In the genomic region with DNA sequence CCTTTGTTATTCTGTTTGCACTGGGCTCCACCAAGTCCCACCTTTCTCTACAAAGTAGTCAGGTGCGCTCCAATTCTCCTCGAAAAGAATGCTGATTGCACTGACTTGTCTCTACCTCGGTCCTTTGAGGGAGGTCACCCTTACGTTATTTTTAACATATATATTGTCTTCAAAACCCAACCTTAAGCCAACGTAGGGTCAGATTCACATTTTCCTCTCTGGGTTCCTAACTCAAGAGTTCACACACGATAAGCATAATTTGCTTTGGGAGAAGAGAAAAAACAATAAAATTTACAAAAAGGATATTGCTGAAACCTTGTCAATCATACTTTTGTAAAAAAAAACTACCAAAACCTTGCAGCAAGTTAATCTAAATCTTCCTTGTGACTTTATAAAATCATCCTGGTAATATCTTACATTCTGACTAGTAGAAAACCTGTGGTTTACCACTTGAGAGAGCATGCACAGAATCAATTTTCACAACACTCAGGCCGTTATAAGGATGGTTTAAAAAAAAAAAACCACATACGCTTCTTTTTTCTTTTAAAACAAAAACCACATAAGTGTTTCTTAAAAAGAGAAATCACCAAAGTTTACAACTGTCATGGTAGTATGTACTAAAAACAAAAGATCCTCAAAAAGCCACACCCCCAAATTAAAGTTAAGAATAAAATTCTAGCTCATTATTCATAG, we compare ENCODE assay signal across 1 cellular context.
TF ChIP-seq lines count a peak whose summit lies in the region.

No MANE protein-coding gene starts in this region.

TF ChIP-seq in GM12878, 131 proteins besides CTCF, POLR2A, EP300 and RAD21 (continued from another document and continues in another):
- TF ChIP-seq HSF1 (IDR thresholded peaks at IDR 0.05; ENCODE audit: low read depth, low read length): no peak
- no peak for TF ChIP-seq SMAD5 (IDR thresholded peaks at IDR 0.05; ENCODE audit: low read depth)
- TF ChIP-seq SREBF2 (IDR thresholded peaks at IDR 0.05; ENCODE audit: low read length): no peak
- TF ChIP-seq CEBPZ (IDR thresholded peaks at IDR 0.05; ENCODE audit: low read depth, low read length): no peak
- TF ChIP-seq WRNIP1 (IDR thresholded peaks at IDR 0.05; ENCODE audit: borderline replicate concordance, low read depth, low read length): no peak
- TF ChIP-seq TBL1XR1 (IDR thresholded peaks at IDR 0.05; ENCODE audit: low read depth, low read length): no peak
- TF ChIP-seq, protein P1, sequence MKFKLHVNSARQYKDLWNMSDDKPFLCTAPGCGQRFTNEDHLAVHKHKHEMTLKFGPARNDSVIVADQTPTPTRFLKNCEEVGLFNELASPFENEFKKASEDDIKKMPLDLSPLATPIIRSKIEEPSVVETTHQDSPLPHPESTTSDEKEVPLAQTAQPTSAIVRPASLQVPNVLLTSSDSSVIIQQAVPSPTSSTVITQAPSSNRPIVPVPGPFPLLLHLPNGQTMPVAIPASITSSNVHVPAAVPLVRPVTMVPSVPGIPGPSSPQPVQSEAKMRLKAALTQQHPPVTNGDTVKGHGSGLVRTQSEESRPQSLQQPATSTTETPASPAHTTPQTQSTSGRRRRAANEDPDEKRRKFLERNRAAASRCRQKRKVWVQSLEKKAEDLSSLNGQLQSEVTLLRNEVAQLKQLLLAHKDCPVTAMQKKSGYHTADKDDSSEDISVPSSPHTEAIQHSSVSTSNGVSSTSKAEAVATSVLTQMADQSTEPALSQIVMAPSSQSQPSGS (IDR thresholded peaks at IDR 0.05; ENCODE audit: low read length): peak; percentile 72
- TF ChIP-seq CBX5 (IDR thresholded peaks at IDR 0.05; ENCODE audit: low read depth): 0 out of 2 replicates have a peak, but pooled peaks have one; percentile 41
- TF ChIP-seq, protein P2, sequence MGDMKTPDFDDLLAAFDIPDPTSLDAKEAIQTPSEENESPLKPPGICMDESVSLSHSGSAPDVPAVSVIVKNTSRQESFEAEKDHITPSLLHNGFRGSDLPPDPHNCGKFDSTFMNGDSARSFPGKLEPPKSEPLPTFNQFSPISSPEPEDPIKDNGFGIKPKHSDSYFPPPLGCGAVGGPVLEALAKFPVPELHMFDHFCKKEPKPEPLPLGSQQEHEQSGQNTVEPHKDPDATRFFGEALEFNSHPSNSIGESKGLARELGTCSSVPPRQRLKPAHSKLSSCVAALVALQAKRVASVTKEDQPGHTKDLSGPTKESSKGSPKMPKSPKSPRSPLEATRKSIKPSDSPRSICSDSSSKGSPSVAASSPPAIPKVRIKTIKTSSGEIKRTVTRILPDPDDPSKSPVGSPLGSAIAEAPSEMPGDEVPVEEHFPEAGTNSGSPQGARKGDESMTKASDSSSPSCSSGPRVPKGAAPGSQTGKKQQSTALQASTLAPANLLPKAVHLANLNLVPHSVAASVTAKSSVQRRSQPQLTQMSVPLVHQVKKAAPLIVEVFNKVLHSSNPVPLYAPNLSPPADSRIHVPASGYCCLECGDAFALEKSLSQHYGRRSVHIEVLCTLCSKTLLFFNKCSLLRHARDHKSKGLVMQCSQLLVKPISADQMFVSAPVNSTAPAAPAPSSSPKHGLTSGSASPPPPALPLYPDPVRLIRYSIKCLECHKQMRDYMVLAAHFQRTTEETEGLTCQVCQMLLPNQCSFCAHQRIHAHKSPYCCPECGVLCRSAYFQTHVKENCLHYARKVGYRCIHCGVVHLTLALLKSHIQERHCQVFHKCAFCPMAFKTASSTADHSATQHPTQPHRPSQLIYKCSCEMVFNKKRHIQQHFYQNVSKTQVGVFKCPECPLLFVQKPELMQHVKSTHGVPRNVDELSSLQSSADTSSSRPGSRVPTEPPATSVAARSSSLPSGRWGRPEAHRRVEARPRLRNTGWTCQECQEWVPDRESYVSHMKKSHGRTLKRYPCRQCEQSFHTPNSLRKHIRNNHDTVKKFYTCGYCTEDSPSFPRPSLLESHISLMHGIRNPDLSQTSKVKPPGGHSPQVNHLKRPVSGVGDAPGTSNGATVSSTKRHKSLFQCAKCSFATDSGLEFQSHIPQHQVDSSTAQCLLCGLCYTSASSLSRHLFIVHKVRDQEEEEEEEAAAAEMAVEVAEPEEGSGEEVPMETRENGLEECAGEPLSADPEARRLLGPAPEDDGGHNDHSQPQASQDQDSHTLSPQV (IDR thresholded peaks at IDR 0.05): no peak
- TF ChIP-seq, protein P3, sequence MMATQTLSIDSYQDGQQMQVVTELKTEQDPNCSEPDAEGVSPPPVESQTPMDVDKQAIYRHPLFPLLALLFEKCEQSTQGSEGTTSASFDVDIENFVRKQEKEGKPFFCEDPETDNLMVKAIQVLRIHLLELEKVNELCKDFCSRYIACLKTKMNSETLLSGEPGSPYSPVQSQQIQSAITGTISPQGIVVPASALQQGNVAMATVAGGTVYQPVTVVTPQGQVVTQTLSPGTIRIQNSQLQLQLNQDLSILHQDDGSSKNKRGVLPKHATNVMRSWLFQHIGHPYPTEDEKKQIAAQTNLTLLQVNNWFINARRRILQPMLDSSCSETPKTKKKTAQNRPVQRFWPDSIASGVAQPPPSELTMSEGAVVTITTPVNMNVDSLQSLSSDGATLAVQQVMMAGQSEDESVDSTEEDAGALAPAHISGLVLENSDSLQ (IDR thresholded peaks at IDR 0.05): peak; percentile 48
- TF ChIP-seq, protein P4, sequence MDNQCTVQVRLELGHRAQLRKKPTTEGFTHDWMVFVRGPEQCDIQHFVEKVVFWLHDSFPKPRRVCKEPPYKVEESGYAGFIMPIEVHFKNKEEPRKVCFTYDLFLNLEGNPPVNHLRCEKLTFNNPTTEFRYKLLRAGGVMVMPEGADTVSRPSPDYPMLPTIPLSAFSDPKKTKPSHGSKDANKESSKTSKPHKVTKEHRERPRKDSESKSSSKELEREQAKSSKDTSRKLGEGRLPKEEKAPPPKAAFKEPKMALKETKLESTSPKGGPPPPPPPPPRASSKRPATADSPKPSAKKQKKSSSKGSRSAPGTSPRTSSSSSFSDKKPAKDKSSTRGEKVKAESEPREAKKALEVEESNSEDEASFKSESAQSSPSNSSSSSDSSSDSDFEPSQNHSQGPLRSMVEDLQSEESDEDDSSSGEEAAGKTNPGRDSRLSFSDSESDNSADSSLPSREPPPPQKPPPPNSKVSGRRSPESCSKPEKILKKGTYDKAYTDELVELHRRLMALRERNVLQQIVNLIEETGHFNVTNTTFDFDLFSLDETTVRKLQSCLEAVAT (IDR thresholded peaks at IDR 0.05): peak; percentile 86
- TF ChIP-seq CHD1 (IDR thresholded peaks at IDR 0.05; ENCODE audit: low read depth, low read length): no peak
- peak; percentile 68 for TF ChIP-seq ATF7 (IDR thresholded peaks at IDR 0.05; ENCODE audit: low read depth)
- peak; percentile 96 for TF ChIP-seq ZNF384 (IDR thresholded peaks at IDR 0.05; ENCODE audit: borderline replicate concordance, low read depth, low read length)
- TF ChIP-seq, protein P5, sequence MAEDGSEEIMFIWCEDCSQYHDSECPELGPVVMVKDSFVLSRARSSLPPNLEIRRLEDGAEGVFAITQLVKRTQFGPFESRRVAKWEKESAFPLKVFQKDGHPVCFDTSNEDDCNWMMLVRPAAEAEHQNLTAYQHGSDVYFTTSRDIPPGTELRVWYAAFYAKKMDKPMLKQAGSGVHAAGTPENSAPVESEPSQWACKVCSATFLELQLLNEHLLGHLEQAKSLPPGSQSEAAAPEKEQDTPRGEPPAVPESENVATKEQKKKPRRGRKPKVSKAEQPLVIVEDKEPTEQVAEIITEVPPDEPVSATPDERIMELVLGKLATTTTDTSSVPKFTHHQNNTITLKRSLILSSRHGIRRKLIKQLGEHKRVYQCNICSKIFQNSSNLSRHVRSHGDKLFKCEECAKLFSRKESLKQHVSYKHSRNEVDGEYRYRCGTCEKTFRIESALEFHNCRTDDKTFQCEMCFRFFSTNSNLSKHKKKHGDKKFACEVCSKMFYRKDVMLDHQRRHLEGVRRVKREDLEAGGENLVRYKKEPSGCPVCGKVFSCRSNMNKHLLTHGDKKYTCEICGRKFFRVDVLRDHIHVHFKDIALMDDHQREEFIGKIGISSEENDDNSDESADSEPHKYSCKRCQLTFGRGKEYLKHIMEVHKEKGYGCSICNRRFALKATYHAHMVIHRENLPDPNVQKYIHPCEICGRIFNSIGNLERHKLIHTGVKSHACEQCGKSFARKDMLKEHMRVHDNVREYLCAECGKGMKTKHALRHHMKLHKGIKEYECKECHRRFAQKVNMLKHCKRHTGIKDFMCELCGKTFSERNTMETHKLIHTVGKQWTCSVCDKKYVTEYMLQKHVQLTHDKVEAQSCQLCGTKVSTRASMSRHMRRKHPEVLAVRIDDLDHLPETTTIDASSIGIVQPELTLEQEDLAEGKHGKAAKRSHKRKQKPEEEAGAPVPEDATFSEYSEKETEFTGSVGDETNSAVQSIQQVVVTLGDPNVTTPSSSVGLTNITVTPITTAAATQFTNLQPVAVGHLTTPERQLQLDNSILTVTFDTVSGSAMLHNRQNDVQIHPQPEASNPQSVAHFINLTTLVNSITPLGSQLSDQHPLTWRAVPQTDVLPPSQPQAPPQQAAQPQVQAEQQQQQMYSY (CRISPR knock-in tag; IDR thresholded peaks at IDR 0.05): no peak
- TF ChIP-seq MAX (IDR thresholded peaks at IDR 0.05; ENCODE audit: low read depth, low read length): no peak
- no peak for TF ChIP-seq CBX3 (IDR thresholded peaks at IDR 0.05; ENCODE audit: borderline replicate concordance, low read depth)
- no peak for TF ChIP-seq NR2C1 (IDR thresholded peaks at IDR 0.05)
- TF ChIP-seq IKZF2 (IDR thresholded peaks at IDR 0.05): peak in 1 of 2 experiments; percentile 33; a peak in 2 of 4 replicates
- no peak for TF ChIP-seq IRF3 (IDR thresholded peaks at IDR 0.05)
- TF ChIP-seq CREB1 (IDR thresholded peaks at IDR 0.05; ENCODE audit: low read depth): peak; percentile 39; the same call in 1 of the 2 replicates
- TF ChIP-seq MYB (IDR thresholded peaks at IDR 0.05; ENCODE audit: borderline replicate concordance, low read depth, low read length): 0 out of 2 replicates have a peak, but pooled peaks have one; percentile 22
- TF ChIP-seq ZNF207 (IDR thresholded peaks at IDR 0.05; ENCODE audit: borderline replicate concordance): no peak
- no peak for TF ChIP-seq JUND (IDR thresholded peaks at IDR 0.05; ENCODE audit: low read depth, low read length)
- 0 out of 2 replicates have a peak, but pooled peaks have one; percentile 57 for TF ChIP-seq MEF2A (IDR thresholded peaks at IDR 0.05; ENCODE audit: insufficient read depth, low read depth, low read length)
- TF ChIP-seq POLR2AphosphoS2 (IDR thresholded peaks at IDR 0.05; ENCODE audit: low read depth, low read length): no peak
- TF ChIP-seq CHD4 (IDR thresholded peaks at IDR 0.05): no peak
- peak; percentile 76; the same call in 1 of the 2 replicates for TF ChIP-seq FOXM1 (IDR thresholded peaks at IDR 0.05; ENCODE audit: low read depth, low read length)
- no peak for TF ChIP-seq ZBTB4 (CRISPR knock-in tag; IDR thresholded peaks at IDR 0.05)
